In the genomic region with DNA sequence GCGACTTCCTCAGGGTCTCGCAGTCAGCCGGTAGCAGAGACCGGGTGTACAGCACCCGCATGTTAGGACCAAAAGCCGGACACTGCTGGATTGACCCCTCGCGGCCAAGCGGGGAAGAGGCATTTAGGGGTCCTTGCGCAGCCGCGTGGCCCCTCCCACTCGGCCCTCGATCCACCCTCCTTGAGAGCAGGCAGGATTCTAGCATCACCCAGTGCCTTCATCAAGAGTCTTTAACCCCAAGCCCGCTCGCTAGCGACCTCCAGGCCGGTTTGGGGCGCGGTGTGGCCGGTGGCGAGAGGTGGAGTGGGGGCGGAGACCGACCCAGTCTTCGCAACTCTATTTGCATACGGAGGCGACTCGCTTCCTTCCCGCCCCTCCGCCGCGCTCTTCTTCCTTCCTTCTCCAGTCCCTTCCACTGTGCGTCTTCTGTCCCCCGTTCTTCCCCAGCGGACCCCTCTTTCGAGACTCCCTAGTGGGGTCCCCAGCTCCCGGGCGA, we compare ENCODE assay signal across 8 cellular contexts. TPM values are rescaled to one million over a fixed set of nuclear protein-coding genes. Genes with fewer than 3 reads are reported as not detected.
DNase-seq lines count a peak whose midpoint lies in the region; ATAC-seq and TF ChIP-seq lines count a peak whose summit lies in the region.

Gene ST6GAL1 (plus strand): TSS at position 384 of the 496 bp plus-strand sequence. CDS start 112,178 bp downstream, outside the sequence.

- H3K27me3 ChIP-seq in OCI-LY1 (ENCODE audit: insufficient read depth, low read length) (no peaks in the 10 kb centered on the region), esophagus muscularis mucosa (peaks cover 0 to 24% (median 0%) of the 10 kb centered on the region in 4 donors), muscle layer of duodenum (ENCODE audit: low read depth, low read length) (no peaks in the 10 kb centered on the region)

- H3K4me3 ChIP-seq in OCI-LY1 (ENCODE audit: low read depth, low read length, poor library complexity, severe bottlenecking) (peak within 1 kb of the TSS; percentile 84), esophagus muscularis mucosa (peak within 1 kb of the TSS; percentile 63 to 76 (median 66)), muscle layer of duodenum (ENCODE audit: low read depth in 1 of 2, low read length in 2 of 2) (peak within 1 kb of the TSS; percentile 73 to 96)

- no peaks in the 10 kb centered on the region for H4K20me1 ChIP-seq in OCI-LY1 (ENCODE audit: insufficient read depth, low read length)

- H3K4me2 ChIP-seq in OCI-LY1 (ENCODE audit: low read length), result peak within 1 kb of the TSS; percentile 76

- H3K27ac ChIP-seq in OCI-LY1 (ENCODE audit: low read depth, low read length, poor library complexity, severe bottlenecking) (peak within 1 kb of the TSS; percentile 87), esophagus muscularis mucosa (replicated peaks in 1 of 4) (peak within 1 kb of the TSS; percentile 62 to 83 (median 73)), muscle layer of duodenum (ENCODE audit: low read length) (peak within 1 kb of the TSS; percentile 62)

- H3K4me1 Mint-ChIP-seq in activated T-cell treated with anti-CD3 and anti-CD28 coated beads, Interleukin-2, amount 50 U/mL, for 24 hours (ENCODE audit: low read depth), result peaks cover 33% of the 10 kb centered on the region

- 2% methylated on average over 30 of the region's 38 CpGs for WGBS in esophagus muscularis mucosa

- no peaks in the 10 kb centered on the region for H3F3A ChIP-seq in OCI-LY1 (ENCODE audit: insufficient read depth, low read length)

- H3K36me3 ChIP-seq in OCI-LY1 (ENCODE audit: insufficient read depth, low read length), result peaks cover 34% of the 10 kb centered on the region
- no peaks in the 10 kb centered on the region for H3K36me3 ChIP-seq in esophagus muscularis mucosa
- no peaks in the 10 kb centered on the region for H3K36me3 ChIP-seq in muscle layer of duodenum (ENCODE audit: control insufficient read depth in 1 of 2, insufficient read depth in 2 of 2, low read length in 2 of 2)

- peaks cover 29% of the 10 kb centered on the region for H3K4me1 ChIP-seq in OCI-LY1 (ENCODE audit: insufficient read depth, low read length, severe bottlenecking)
- peaks cover 21 to 45% (median 32%) of the 10 kb centered on the region in 4 donors for H3K4me1 ChIP-seq in esophagus muscularis mucosa
- H3K4me1 ChIP-seq in muscle layer of duodenum (ENCODE audit: control insufficient read depth in 1 of 2, insufficient read depth in 2 of 2, low read length in 2 of 2), result peaks cover 5 to 30% of the 10 kb centered on the region in 2 donors

- intact Hi-C loops in esophagus muscularis mucosa (cut with DNase I), result no loop called here

- ATAC-seq in HG02981 (IDR thresholded peaks at IDR 0.05; ENCODE audit: unreplicated experiment), result peak; percentile 55

- TF ChIP-seq CTCF in OCI-LY1 (IDR thresholded peaks at IDR 0.05; ENCODE audit: low read length) (peak; percentile 69), esophagus muscularis mucosa (IDR thresholded peaks at IDR 0.05) (peak in 1 of 3 experiments; percentile 46)

- peak within 1 kb of the TSS; percentile 98 for H3K4me3 Mint-ChIP-seq in activated T-cell treated with anti-CD3 and anti-CD28 coated beads, Interleukin-2, amount 50 U/mL, for 24 hours

- H2AFZ ChIP-seq in OCI-LY1 (ENCODE audit: low read length), result peak within 1 kb of the TSS; percentile 3; the same call in 1 of the 2 replicates

- H3K36me3 Mint-ChIP-seq in activated T-cell treated with anti-CD3 and anti-CD28 coated beads, Interleukin-2, amount 50 U/mL, for 24 hours (ENCODE audit: low read depth), result peaks cover 45% of the 10 kb centered on the region

- H3K9ac ChIP-seq in OCI-LY1 (ENCODE audit: low read length), result peak within 1 kb of the TSS; percentile 84

- no peaks in the 10 kb centered on the region for H3K9me2 ChIP-seq in OCI-LY1 (ENCODE audit: low read depth, low read length)

- TF ChIP-seq POLR2A in esophagus muscularis mucosa (IDR thresholded peaks at IDR 0.05; ENCODE audit: low read depth), result no peak

- H3K9me3 ChIP-seq in OCI-LY1 (ENCODE audit: low read length), result no peaks in the 10 kb centered on the region
- H3K9me3 ChIP-seq in esophagus muscularis mucosa, result no peaks in the 10 kb centered on the region
- H3K9me3 ChIP-seq in muscle layer of duodenum (ENCODE audit: control insufficient read depth in 1 of 2, low read length in 2 of 2), result no peaks in the 10 kb centered on the region

- H3K27ac Mint-ChIP-seq in activated T-cell treated with anti-CD3 and anti-CD28 coated beads, Interleukin-2, amount 50 U/mL, for 24 hours, result peak within 1 kb of the TSS; percentile 96

- no peaks in the 10 kb centered on the region for H3K27me3 Mint-ChIP-seq in activated T-cell treated with anti-CD3 and anti-CD28 coated beads, Interleukin-2, amount 50 U/mL, for 24 hours

- peaks cover 2% of the 10 kb centered on the region for H3K9me3 Mint-ChIP-seq in activated T-cell treated with anti-CD3 and anti-CD28 coated beads, Interleukin-2, amount 50 U/mL, for 24 hours

- DNase-seq in DMS79 treated with DMSO at 0.1 percent for 48 hours (lab: John Stamatoyannopoulos, UW) (peak; percentile 43), DMS79 (lab: John Stamatoyannopoulos, UW) (no peak), esophagus muscularis mucosa (ENCODE audit: extremely low spot score) (peak; percentile 93)
- peak; percentile 84 for DNase-seq in activated T-cell treated with anti-CD3 and anti-CD28 coated beads, Interleukin-2, amount 50 U/mL, for 24 hours
- peak; percentile 45 to 72 for DNase-seq in stimulated activated CD8-positive, alpha-beta memory T cell treated with anti-CD3 and anti-CD28 coated beads, Interleukin-7, amount 100 ng/mL, for 48 hours (ENCODE audit: extremely low read depth in 1 of 2, low read depth in 1 of 2)

- TF ChIP-seq EP300 in esophagus muscularis mucosa (IDR thresholded peaks at IDR 0.05), result no peak

- peaks cover 37% of the 10 kb centered on the region for H3K79me2 ChIP-seq in OCI-LY1 (ENCODE audit: insufficient read depth, low read length)

RNA-seq across cellular contexts. Expression of gene ST6GAL1, which starts in this region (rescaled TPM):
- 10 to 100 TPM; 15.4 to 29.6 (median 24.4) TPM for total RNA-seq in esophagus muscularis mucosa
